Comparison of ENCODE assay signal across 31 cellular contexts in genomic region chr17:56821847-56822534, GRCh38. TPM values are rescaled to one million over a fixed set of nuclear protein-coding genes. Genes with fewer than 3 reads are reported as not detected.
DNase-seq lines count a peak whose midpoint lies in the region; ATAC-seq, FAIRE-seq and TF ChIP-seq lines count a peak whose summit lies in the region.
"Had no signal": no experiment of that assay in that cellular context is flagged by ENCODE, and none has a peak within 500 bp of the region (broad histone marks: within the 10 kb centered on the region; RNA-seq: fewer than 3 reads in every experiment).

No MANE protein-coding gene starts in this region.

- DNase-seq in activated CD4-positive, CD25-positive, alpha-beta regulatory T cell treated with anti-CD3 and anti-CD28 coated beads, Interleukin-2, amount 50 U/mL, for 72 hours = no peak
- DNase-seq in left ventricle myocardium inferior (no peak), Right ventricle myocardium inferior (ENCODE audit: missing footprints) (no peak), GM12878 (ENCODE audit: low read depth, low spot score) (no peak), epidermal melanocyte (ENCODE audit: insufficient read length, low spot score) (no peak)
- no peak for DNase-seq in CD4-positive, alpha-beta memory T cell
- DNase-seq: activated CD4-positive, alpha-beta T cell treated with anti-CD3 and anti-CD28 coated beads, Interleukin-2, amount 50 U/mL, for 48 hours; activated CD8-positive, alpha-beta memory T cell treated with anti-CD3 and anti-CD28 coated beads, Interleukin-2, amount 50 U/mL, for 4 hours; activated effector memory CD4-positive, alpha-beta T cell treated with anti-CD3 and anti-CD28 coated beads, Interleukin-2, amount 50 U/mL, for 16 hours; Caco-2; caudate nucleus; DMS79; effector CD8-positive, alpha-beta T cell; erythroblast; GDM1; GM23248; naive thymus-derived CD4-positive, alpha-beta T cell; NCI-H1092 treated with DMSO at 0.1 percent for 48 hours; NCI-H1694 treated with DMSO at 0.1 percent for 48 hours; NCI-H446; NCI-H748 treated with DMSO at 0.1 percent for 48 hours; stimulated activated CD4-positive, alpha-beta T cell treated with anti-CD3 and anti-CD28 coated beads, Interleukin-12 subunit alpha, Interleukin-12 subunit beta, amount 100 ng/mL, for 4 hours; stimulated activated CD4-positive, alpha-beta T cell treated with anti-CD3 and anti-CD28 coated beads, Interleukin-4, amount 100 ng/mL, for 1 hour; transverse colon had no signal

- H3K79me2 ChIP-seq in GM12878 (ENCODE audit: control insufficient read depth, insufficient read depth, low read length) = no peaks in the 10 kb centered on the region

- no peaks in the 10 kb centered on the region for H4K20me1 ChIP-seq in GM12878 (ENCODE audit: control insufficient read depth, insufficient read depth)

- H3K36me3 ChIP-seq in left ventricle myocardium inferior = no peaks in the 10 kb centered on the region
- no peaks in the 10 kb centered on the region for H3K36me3 ChIP-seq in GM12878 (ENCODE audit: control insufficient read depth in 2 of 2, insufficient read depth in 2 of 2, low read length in 1 of 2)
- H3K36me3 ChIP-seq in CD4-positive, alpha-beta memory T cell (ENCODE audit: insufficient read depth, low read length) = no peaks in the 10 kb centered on the region
- H3K36me3 ChIP-seq: neutrophil, transverse colon had no signal

- H3K27ac ChIP-seq in left ventricle myocardium inferior (replicated peaks) (peak overlapping the region; percentile 70), GM12878 (ENCODE audit: control insufficient read depth, insufficient read depth) (no peak overlapping the region)
- no peak overlapping the region for H3K27ac ChIP-seq in CD4-positive, alpha-beta memory T cell (ENCODE audit: low read depth, low read length)
- H3K27ac ChIP-seq: coronary artery, GM23248, neutrophil, transverse colon had no signal

- CTCF ChIA-PET in GM12878 (lab: Yijun Ruan, JAX) = interaction anchor here (1.1 to 13.1 kb wide), 6 partner anchors 48 to 139 kb away, joined by 3 to 184 read pairs (median 5); partner anchors contain the start of gene COIL
- CTCF ChIA-PET in CD4-positive, alpha-beta memory T cell (lab: Charles Lee; ENCODE audit: partially characterized antibody) = interaction anchor here (3.3 to 7.3 kb wide), 2 partner anchors 114 to 121 kb away, joined by 19 to 172 read pairs; no protein-coding TSS in a partner anchor

- H3K36me3 Mint-ChIP-seq in CD4-positive, alpha-beta memory T cell = peaks cover 4% of the 10 kb centered on the region in 2 donors

- ATAC-seq in activated CD4-positive, CD25-positive, alpha-beta regulatory T cell treated with anti-CD3 and anti-CD28 coated beads, Interleukin-2, amount 50 U/mL, for 24 hours = peak; percentile 84 to 86
- ATAC-seq in Right ventricle myocardium inferior = no peak
- ATAC-seq in GM12878 = peak; percentile 35
- ATAC-seq in HG03135 (IDR thresholded peaks at IDR 0.05; ENCODE audit: unreplicated experiment) = no peak
- ATAC-seq: K562; naive thymus-derived CD4-positive, alpha-beta T cell had no signal

- no peak for TF ChIP-seq RAD21 in GM12878 (IDR thresholded peaks at IDR 0.05; ENCODE audit: insufficient read depth, low read depth, low read length)

- no peak overlapping the region for H3K9ac ChIP-seq in GM12878 (ENCODE audit: control insufficient read depth, insufficient read depth, low read length)
- H3K9ac ChIP-seq: GM23248 had no signal

- no peak for TF ChIP-seq POLR2A in GM12878 (IDR thresholded peaks at IDR 0.05; ENCODE audit: low read depth, low read length)

- no peak overlapping the region for H3K4me2 ChIP-seq in GM12878 (ENCODE audit: control insufficient read depth, insufficient read depth)

- no peaks in the 10 kb centered on the region for H3K27me3 Mint-ChIP-seq in CD4-positive, alpha-beta memory T cell
- H3K27me3 Mint-ChIP-seq: naive thymus-derived CD4-positive, alpha-beta T cell had no signal

- RAD21 ChIA-PET in GM12878 (lab: Charles Lee; ENCODE audit: unreplicated experiment) = interaction anchor here (0.8 to 3.6 kb wide), 6 partner anchors 11 to 187 kb away, joined by 3 to 22 read pairs (median 4); partner anchors contain the start of gene TRIM25

- H3K4me3 Mint-ChIP-seq in CD4-positive, alpha-beta memory T cell = no peak overlapping the region
- H3K4me3 Mint-ChIP-seq: naive thymus-derived CD4-positive, alpha-beta T cell had no signal

- H3K4me3 ChIP-seq in left ventricle myocardium inferior (no peak overlapping the region), GM12878 (no peak overlapping the region)
- H3K4me3 ChIP-seq in CD4-positive, alpha-beta memory T cell (ENCODE audit: low read length in 2 of 2) = no peak overlapping the region
- H3K4me3 ChIP-seq: coronary artery, GM23248, K562, transverse colon had no signal

- FAIRE-seq in GM12878 (lab: Jason Lieb, UNC) = no peak
- FAIRE-seq: astrocyte, K562, RCC 7860 had no signal

- H2AFZ ChIP-seq in GM12878 (ENCODE audit: control insufficient read depth, low read depth, low read length) = no peak overlapping the region
- H2AFZ ChIP-seq: GM23248 had no signal

- 2% methylated on average over 3 of the region's 3 CpGs for WGBS in GM12878 (ENCODE audit: insufficient coverage, insufficient replicate concordance, low lambda C conversion rate, missing lambda C conversion rate)

- no peak overlapping the region for H3K27ac Mint-ChIP-seq in CD4-positive, alpha-beta memory T cell

- no peaks in the 10 kb centered on the region for H3K27me3 ChIP-seq in left ventricle myocardium inferior (ENCODE audit: low read depth)
- H3K27me3 ChIP-seq in GM12878 (replicated peaks in 1 of 2; ENCODE audit: control insufficient read depth in 2 of 2, insufficient read depth in 2 of 2, low read length in 1 of 2) = no peaks in the 10 kb centered on the region
- no peaks in the 10 kb centered on the region for H3K27me3 ChIP-seq in CD4-positive, alpha-beta memory T cell (ENCODE audit: insufficient read depth, low read length)
- H3K27me3 ChIP-seq: transverse colon had no signal

- intact Hi-C loops in left ventricle myocardium inferior (cut with micrococcal nuclease) (loop anchor here (5.0 kb wide), 1 partner anchor 120 kb away; no protein-coding TSS in a partner anchor), Right ventricle myocardium inferior (cut with DNase I) (no loop called here), GM12878 (cut with micrococcal nuclease; ENCODE audit: unreplicated experiment) (no loop called here)
- intact Hi-C loops in CD4-positive, alpha-beta memory T cell (cut with micrococcal nuclease) = no loop called here

- BruUV-seq in GM12878 (replicated peaks; lab: Mats Ljungman, UMichigan) = no TSS peak

- POLR2A ChIA-PET in GM12878 (lab: Charles Lee) = interaction anchor here (0.5 kb wide), 1 partner anchor 180 kb away, joined by 3 read pairs; no protein-coding TSS in a partner anchor
- POLR2A ChIA-PET in CD4-positive, alpha-beta memory T cell (lab: Charles Lee; ENCODE audit: partially characterized antibody) = interaction anchor here (1.5 to 1.7 kb wide), 2 partner anchors 11 to 13 kb away, joined by 5 to 7 read pairs; partner anchors contain the start of genes C17orf67 and DGKE

- TF ChIP-seq CTCF in left ventricle myocardium inferior (IDR thresholded peaks at IDR 0.05; ENCODE audit: borderline replicate concordance) (no peak), GM12878 (IDR thresholded peaks at IDR 0.05 in 2 of 3, conservative IDR thresholded peaks at IDR 0.05 in 1 of 3; ENCODE audit: control insufficient read depth in 2 of 3, extremely low read depth in 1 of 3, insufficient read depth in 1 of 3, low read depth in 3 of 3, low read length in 3 of 3) (no peak)

- H3K9me3 Mint-ChIP-seq in CD4-positive, alpha-beta memory T cell = no peaks in the 10 kb centered on the region

- H3K4me1 Mint-ChIP-seq in CD4-positive, alpha-beta memory T cell = peaks cover 0 to 6% (median 4%) of the 10 kb centered on the region in 4 donors

- SMC1A ChIA-PET in GM12878 (lab: Charles Lee; ENCODE audit: uncharacterized antibody, unreplicated experiment) = interaction anchor here (0.6 to 4.0 kb wide), 7 partner anchors 15 to 120 kb away, joined by 3 to 26 read pairs (median 5); partner anchors contain the start of gene TRIM25

- peaks cover 21% of the 10 kb centered on the region for H3K4me1 ChIP-seq in left ventricle myocardium inferior
- no peaks in the 10 kb centered on the region; the same call in 1 of the 2 replicates for H3K4me1 ChIP-seq in GM12878 (ENCODE audit: control insufficient read depth, insufficient read depth, low read length)
- peaks cover 4% of the 10 kb centered on the region for H3K4me1 ChIP-seq in CD4-positive, alpha-beta memory T cell (ENCODE audit: insufficient read depth, low read length)

- H3K9me3 ChIP-seq in left ventricle myocardium inferior (replicated peaks) (no peaks in the 10 kb centered on the region), GM12878 (replicated peaks; ENCODE audit: control insufficient read depth, insufficient read depth, low read length) (no peaks in the 10 kb centered on the region)
- H3K9me3 ChIP-seq in CD4-positive, alpha-beta memory T cell (ENCODE audit: control insufficient read depth in 1 of 2, low read length in 2 of 2) = no peaks in the 10 kb centered on the region
- H3K9me3 ChIP-seq: Caco-2, neutrophil, transverse colon had no signal

- in situ Hi-C loops in GM12878 (cut with MboI) = no loop called here

- no peak for TF ChIP-seq EP300 in GM12878 (IDR thresholded peaks at IDR 0.05; ENCODE audit: borderline replicate concordance in 1 of 2, control insufficient read depth in 1 of 2, low read depth in 2 of 2, low read length in 2 of 2)

RNA-seq across cellular contexts. Expression of gene C17orf67, which starts 11.7 kb away (rescaled TPM):
- total RNA-seq in left ventricle myocardium inferior (1.1 TPM), Right ventricle myocardium inferior (1.1 TPM), GM12878 (2014; rRNA removed) (1.0 and 1.8 TPM in 2 replicates), GM12878 (2014; rRNA removed; fragmentation: Illumina TruSeq; extraction: Trizol) (0.94 and 0.97 TPM in 2 replicates), GM12878 (2021) (2.6 and 3.3 TPM in 2 replicates)
- total RNA-seq in GM12878 (2013; cell fraction: nucleolus; rRNA removed) = 1.7 and 2.0 TPM in 2 replicates
- polyA plus RNA-seq in GM12878 (2011; ENCODE audit: low read depth) = 0.24 TPM
- polyA plus RNA-seq in GM12878 (2011; rRNA removed) (0.42 and 0.61 TPM in 2 replicates), GM12878 (2014; fragmentation: Illumina TruSeq; extraction: Trizol) (0.34 and 0.86 TPM in 2 replicates), GM12878 (2014; fragmentation: Nextera tagmentation; extraction: Ambion mirVana) (under 1 TPM; 0.24 to 0.79 TPM), GM12878 (2014; rRNA removed) (1.4 and 1.9 TPM in 2 replicates), GM12878 (2016; fragmentation: Nextera tagmentation; extraction: Ambion mirVana) (1 to 10 TPM in 1 of 2 experiments, under 1 TPM in 1; 0.84 to 2.1 TPM)
- 0.43 and 0.82 TPM in 2 replicates for polyA plus RNA-seq in GM12878 (2011; cell fraction: cytosol; rRNA removed)
- 1.2 and 1.4 TPM in 2 replicates for polyA plus RNA-seq in GM12878 (2011; cell fraction: nucleus; rRNA removed)
- 1.0 and 1.1 TPM in 2 replicates for polyA plus RNA-seq in GM12878 (2012)
- polyA minus RNA-seq in GM12878 (2011; rRNA and poly(A)+ RNA removed) = 0.66 and 0.67 TPM in 2 replicates
- not detected in 2 replicates for polyA minus RNA-seq in GM12878 (2011; cell fraction: cytosol; rRNA and poly(A)+ RNA removed)
- 0.36 and 0.67 TPM in 2 replicates for polyA minus RNA-seq in GM12878 (2011; cell fraction: nucleus; rRNA and poly(A)+ RNA removed)
- total RNA-seq in CD4-positive, alpha-beta memory T cell = 10 to 100 TPM in 1 of 2 experiments, 1 to 10 TPM in 1; 9.5 to 11.2 TPM
- 1 to 10 TPM in 1 of 2 donors, under 1 TPM in 1; 0.81 to 2.9 TPM for polyA plus RNA-seq in CD4-positive, alpha-beta memory T cell

RNA-seq across cellular contexts. Expression of gene DGKE, which starts 12.0 kb away (rescaled TPM):
- total RNA-seq in left ventricle myocardium inferior (4.2 TPM), Right ventricle myocardium inferior (3.0 TPM), GM12878 (2014; rRNA removed) (10.6 and 14.5 TPM in 2 replicates), GM12878 (2014; rRNA removed; fragmentation: Illumina TruSeq; extraction: Trizol) (12.7 and 14.9 TPM in 2 replicates), GM12878 (2021) (14.9 and 18.0 TPM in 2 replicates)
- total RNA-seq in GM12878 (2013; cell fraction: nucleolus; rRNA removed) = 66.0 and 74.0 TPM in 2 replicates
- polyA plus RNA-seq in GM12878 (2011; ENCODE audit: low read depth) = 3.3 TPM
- polyA plus RNA-seq in GM12878 (2011; rRNA removed) (11.7 and 18.4 TPM in 2 replicates), GM12878 (2014; fragmentation: Illumina TruSeq; extraction: Trizol) (15.5 and 15.9 TPM in 2 replicates), GM12878 (2014; fragmentation: Nextera tagmentation; extraction: Ambion mirVana) (1 to 10 TPM; 2.8 to 4.1 TPM), GM12878 (2014; rRNA removed) (7.0 and 8.5 TPM in 2 replicates), GM12878 (2016; fragmentation: Nextera tagmentation; extraction: Ambion mirVana) (10 to 100 TPM; 11.6 to 12.6 TPM)
- polyA plus RNA-seq in GM12878 (2011; cell fraction: cytosol; rRNA removed) = 4.0 and 6.8 TPM in 2 replicates
- 29.0 and 40.0 TPM in 2 replicates for polyA plus RNA-seq in GM12878 (2011; cell fraction: nucleus; rRNA removed)
- polyA plus RNA-seq in GM12878 (2012) = 5.3 and 6.1 TPM in 2 replicates
- 9.3 and 11.3 TPM in 2 replicates for polyA minus RNA-seq in GM12878 (2011; rRNA and poly(A)+ RNA removed)
- 2.9 and 3.7 TPM in 2 replicates for polyA minus RNA-seq in GM12878 (2011; cell fraction: cytosol; rRNA and poly(A)+ RNA removed)
- 20.1 and 27.9 TPM in 2 replicates for polyA minus RNA-seq in GM12878 (2011; cell fraction: nucleus; rRNA and poly(A)+ RNA removed)
- total RNA-seq in CD4-positive, alpha-beta memory T cell = 10 to 100 TPM; 36.7 to 37.7 TPM
- 1 to 10 TPM; 4.3 to 7.2 TPM for polyA plus RNA-seq in CD4-positive, alpha-beta memory T cell

Comparison
In these comparisons a context has a peak if more than half of its experiments do, and no peak if none do; other contexts are left out.
1. ATAC-seq: peak in activated CD4-positive, CD25-positive, alpha-beta regulatory T cell treated with anti-CD3 and anti-CD28 coated beads, Interleukin-2, amount 50 U/mL, for 24 hours (2 of 2) and GM12878 (single experiment); none in Right ventricle myocardium inferior (single experiment) and HG03135 (single experiment).